ENCODE assay signal across 1 cellular context in genomic region chr16:12419151-12419550, GRCh38.
TF ChIP-seq lines count a peak whose summit lies in the region.

No MANE protein-coding gene starts in this region.

TF ChIP-seq in GM23338, 12 proteins besides CTCF, POLR2A, EP300 and RAD21 (continued from another document):
- TF ChIP-seq ZNF462 (CRISPR knock-in tag; IDR thresholded peaks at IDR 0.05) (no peak), JUNB (IDR thresholded peaks at IDR 0.05; ENCODE audit: unreplicated experiment) (no peak), NANOG (IDR thresholded peaks at IDR 0.05; ENCODE audit: borderline replicate concordance) (no peak), EZH2phosphoT487 (IDR thresholded peaks at IDR 0.05; ENCODE audit: unreplicated experiment) (no peak)
